ENCODE assay signal across 13 cellular contexts in genomic region chr2:47512581-47513083, GRCh38. TPM values are rescaled to one million over a fixed set of nuclear protein-coding genes. Genes with fewer than 3 reads are reported as not detected.
DNase-seq lines count a peak whose midpoint lies in the region; ATAC-seq and TF ChIP-seq lines count a peak whose summit lies in the region.
"Had no signal": no experiment of that assay in that cellular context is flagged by ENCODE, and none has a peak within 500 bp of the region (broad histone marks: within the 10 kb centered on the region; RNA-seq: fewer than 3 reads in every experiment).

No MANE protein-coding gene starts in this region.

- H3K36me3 ChIP-seq in iPS DF 6.9 (ENCODE audit: control insufficient read depth, insufficient read depth, low read length) = no peaks in the 10 kb centered on the region
- no peaks in the 10 kb centered on the region for H3K36me3 ChIP-seq in upper lobe of right lung

- WGBS in iPS DF 6.9 (ENCODE audit: insufficient coverage, insufficient read length) = no CpG with 5 or more reads among the region's 1 CpG

- no peak for TF ChIP-seq CTCF in upper lobe of right lung (IDR thresholded peaks at IDR 0.05)

- H3K27ac ChIP-seq in iPS DF 6.9 (ENCODE audit: low read length) = no peak overlapping the region
- no peak overlapping the region for H3K27ac ChIP-seq in upper lobe of right lung
- H3K27ac ChIP-seq: WERI-Rb-1 had no signal

- DNase-seq in DMS53 (lab: John Stamatoyannopoulos, UW) (peak; percentile 74), HK-2 (ENCODE audit: unreplicated experiment) (peak; percentile 12), RPMI8226 (peak; percentile 55), iPS DF 6.9 (ENCODE audit: low read depth, low spot score) (peak; percentile 18), head of caudate nucleus (no peak), upper lobe of right lung (no peak), NCI-H187 (lab: John Stamatoyannopoulos, UW) (no peak)
- DNase-seq: caudate nucleus, GF-D8, retina, WERI-Rb-1 had no signal

- H3K4me3 ChIP-seq in iPS DF 6.9 (ENCODE audit: low read length) = no peak overlapping the region
- H3K4me3 ChIP-seq in upper lobe of right lung = no peak overlapping the region

- ATAC-seq in HG03354 (IDR thresholded peaks at IDR 0.05; ENCODE audit: poor library complexity, severe bottlenecking, unreplicated experiment) (no peak), upper lobe of right lung (no peak)

- no peaks in the 10 kb centered on the region for H3K27me3 ChIP-seq in iPS DF 6.9 (ENCODE audit: control insufficient read depth, insufficient read depth, low read length)
- H3K27me3 ChIP-seq in upper lobe of right lung = no peaks in the 10 kb centered on the region

- intact Hi-C loops in head of caudate nucleus (cut with DNase I) (no loop called here), upper lobe of right lung (cut with DNase I) (no loop called here)

- H3K9me3 ChIP-seq in iPS DF 6.9 (ENCODE audit: control insufficient read depth, insufficient read depth, low read length) (no peaks in the 10 kb centered on the region), upper lobe of right lung (no peaks in the 10 kb centered on the region)

- 0 out of 2 replicates have a peak, but pooled peaks cover 2% of the 10 kb centered on the region for H3K4me1 ChIP-seq in iPS DF 6.9 (ENCODE audit: control insufficient read depth, insufficient read depth, low read length)
- no peaks in the 10 kb centered on the region for H3K4me1 ChIP-seq in upper lobe of right lung

RNA-seq across cellular contexts. Expression of gene KCNK12, which starts 58.2 kb away (rescaled TPM):
- not detected for total RNA-seq in upper lobe of right lung
- total RNA-seq: liver had no signal

Comparison
In these comparisons a context has a peak if more than half of its experiments do, and no peak if none do; other contexts are left out.
1. DNase-seq: peak in DMS53 (single experiment), HK-2 (single experiment), RPMI8226 (single experiment) and iPS DF 6.9 (single experiment); none in head of caudate nucleus (0 of 42), upper lobe of right lung (single experiment) and NCI-H187 (0 of 2).